8 cellular contexts compared by ENCODE assay signal in the genomic region with DNA sequence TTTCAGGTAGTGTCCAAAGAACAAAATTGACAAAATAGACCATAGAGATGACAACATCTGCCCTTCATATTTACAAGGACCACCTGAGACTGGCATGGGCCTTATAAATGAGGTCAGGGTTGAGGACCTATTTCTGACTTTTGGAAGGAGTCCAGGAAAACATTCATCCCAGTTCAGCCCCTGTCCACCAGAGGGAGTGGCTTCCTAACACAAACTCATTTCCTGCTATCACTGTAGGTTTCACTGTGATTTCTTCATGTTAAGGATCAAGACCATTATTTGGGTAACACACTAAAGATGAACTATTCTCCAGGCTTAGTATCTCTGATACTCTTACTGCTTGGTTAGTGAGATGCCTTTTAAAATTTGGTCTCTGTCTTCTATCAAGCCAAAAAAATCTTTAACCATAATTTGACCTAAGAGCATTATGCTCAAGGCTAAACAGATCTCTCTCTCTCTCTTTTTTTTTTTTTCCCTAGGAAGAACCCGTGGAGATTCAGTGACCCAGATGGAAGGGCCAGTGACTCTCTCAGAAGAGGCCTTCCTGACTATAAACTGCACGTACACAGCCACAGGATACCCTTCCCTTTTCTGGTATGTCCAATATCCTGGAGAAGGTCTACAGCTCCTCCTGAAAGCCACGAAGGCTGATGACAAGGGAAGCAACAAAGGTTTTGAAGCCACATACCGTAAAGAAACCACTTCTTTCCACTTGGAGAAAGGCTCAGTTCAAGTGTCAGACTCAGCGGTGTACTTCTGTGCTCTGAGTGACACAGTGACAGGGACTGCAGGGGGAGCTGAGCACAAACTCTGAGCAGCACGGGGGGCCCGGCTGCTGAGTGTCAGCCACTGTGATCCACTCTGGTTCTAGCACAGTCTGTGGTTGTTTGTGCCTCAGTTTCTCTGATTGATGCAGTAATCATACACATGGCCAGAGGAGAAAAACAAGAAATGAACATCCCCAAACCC.
DNase-seq lines count a peak whose midpoint lies in the region; ATAC-seq, FAIRE-seq and TF ChIP-seq lines count a peak whose summit lies in the region.

No MANE protein-coding gene starts in this region.

- no peaks in the 10 kb centered on the region for H3K9me3 Mint-ChIP-seq in activated T-cell treated with anti-CD3 and anti-CD28 coated beads, Interleukin-2, amount 50 U/mL, for 24 hours

- FAIRE-seq in frontal cortex (lab: Jason Lieb, UNC) = no peak

- H3K4me1 ChIP-seq in iPS DF 6.9 (ENCODE audit: control insufficient read depth, insufficient read depth, low read length) = no peaks in the 10 kb centered on the region

- H3K4me3 Mint-ChIP-seq in activated T-cell treated with anti-CD3 and anti-CD28 coated beads, Interleukin-2, amount 50 U/mL, for 24 hours = peak overlapping the region; percentile 73

- H3K4me3 ChIP-seq in LNCaP clone FGC (ENCODE audit: low read depth, low read length) = no peak overlapping the region
- H3K4me3 ChIP-seq in iPS DF 6.9 (ENCODE audit: low read length) = no peak overlapping the region

- no peaks in the 10 kb centered on the region for H3K27me3 Mint-ChIP-seq in activated T-cell treated with anti-CD3 and anti-CD28 coated beads, Interleukin-2, amount 50 U/mL, for 24 hours

- no peaks in the 10 kb centered on the region for H3K9me3 ChIP-seq in iPS DF 6.9 (ENCODE audit: control insufficient read depth, insufficient read depth, low read length)

- H3K4me1 Mint-ChIP-seq in activated T-cell treated with anti-CD3 and anti-CD28 coated beads, Interleukin-2, amount 50 U/mL, for 24 hours (ENCODE audit: low read depth) = peaks cover 21% of the 10 kb centered on the region

- peak; percentile 53 for TF ChIP-seq CTCF in LNCaP clone FGC (IDR thresholded peaks at IDR 0.05; ENCODE audit: control insufficient read depth, extremely low read depth, insufficient read depth)

- no peaks in the 10 kb centered on the region for H3K27me3 ChIP-seq in iPS DF 6.9 (ENCODE audit: control insufficient read depth, insufficient read depth, low read length)

- ATAC-seq in GM21576 (IDR thresholded peaks at IDR 0.05; ENCODE audit: unreplicated experiment) (no peak), GM18858 (IDR thresholded peaks at IDR 0.05; ENCODE audit: unreplicated experiment) (no peak), HG03025 (IDR thresholded peaks at IDR 0.05; ENCODE audit: low FRiP score, unreplicated experiment) (no peak)

- DNase-seq in ELR (ENCODE audit: low read depth) = peak; percentile 32
- DNase-seq in LNCaP clone FGC (ENCODE audit: low read depth) = peak; percentile 22
- no peak for DNase-seq in activated T-cell treated with anti-CD3 and anti-CD28 coated beads, Interleukin-2, amount 50 U/mL, for 24 hours
- peak; percentile 25 for DNase-seq in iPS DF 6.9 (ENCODE audit: low read depth, low spot score)
- DNase-seq in frontal cortex (ENCODE audit: low spot score in 2 of 2) = no peak

- H3K27ac Mint-ChIP-seq in activated T-cell treated with anti-CD3 and anti-CD28 coated beads, Interleukin-2, amount 50 U/mL, for 24 hours = peak overlapping the region; percentile 89

- no CpG with 5 or more reads among the region's 7 CpGs for WGBS in iPS DF 6.9 (ENCODE audit: insufficient coverage, insufficient read length)

- H3K27ac ChIP-seq in iPS DF 6.9 (ENCODE audit: low read length) = no peak overlapping the region

- H3K36me3 Mint-ChIP-seq in activated T-cell treated with anti-CD3 and anti-CD28 coated beads, Interleukin-2, amount 50 U/mL, for 24 hours (ENCODE audit: low read depth) = no peaks in the 10 kb centered on the region

- no peaks in the 10 kb centered on the region for H3K36me3 ChIP-seq in iPS DF 6.9 (ENCODE audit: control insufficient read depth, insufficient read depth, low read length)

Comparison
In these comparisons a context has a peak if more than half of its experiments do, and no peak if none do; other contexts are left out.
1. DNase-seq: peak in ELR (single experiment), LNCaP clone FGC (single experiment) and iPS DF 6.9 (single experiment); none in activated T-cell treated with anti-CD3 and anti-CD28 coated beads, Interleukin-2, amount 50 U/mL, for 24 hours (single experiment) and frontal cortex (0 of 2).